ENCODE assay signal across 17 cellular contexts in the genomic region with DNA sequence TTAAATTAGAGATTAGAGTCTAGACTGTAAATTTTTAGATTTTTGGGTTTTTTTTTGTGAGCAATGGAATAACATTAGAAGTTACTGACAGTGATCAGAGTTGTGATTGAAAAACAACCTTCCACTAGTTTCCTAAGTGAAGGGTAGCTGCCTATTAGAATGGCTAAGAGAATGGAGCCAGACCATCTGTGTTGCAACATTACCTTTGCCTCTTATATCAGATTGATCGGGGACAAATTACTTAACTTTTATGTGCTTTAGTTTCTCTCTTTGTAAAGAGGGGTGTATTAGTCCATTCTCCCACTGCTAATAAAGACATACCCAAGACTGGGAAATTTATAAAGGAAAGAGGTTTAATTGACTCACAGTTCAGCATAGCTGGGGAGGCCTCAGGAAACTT. TPM values are rescaled to one million over a fixed set of nuclear protein-coding genes. Genes with fewer than 3 reads are reported as not detected.
DNase-seq lines count a peak whose midpoint lies in the region; ATAC-seq and TF ChIP-seq lines count a peak whose summit lies in the region.
"Had no signal": no experiment of that assay in that cellular context is flagged by ENCODE, and none has a peak within 500 bp of the region (broad histone marks: within the 10 kb centered on the region; RNA-seq: fewer than 3 reads in every experiment).

No MANE protein-coding gene starts in this region.

- no peak for DNase-seq in adipocyte (ENCODE audit: low read depth)
- DNase-seq in left lobe of liver (ENCODE audit: low spot score), result no peak
- no peak for DNase-seq in head of caudate nucleus
- no peak for DNase-seq in superior temporal gyrus (ENCODE audit: extremely low spot score)
- DNase-seq: AML-193; Caco-2; Calu3; CD4-positive, alpha-beta T cell; CD8-positive, alpha-beta T cell; DMS79 treated with DMSO at 0.1 percent for 48 hours had no signal

- intact Hi-C loops in head of caudate nucleus (cut with DNase I), result no loop called here

- H3K9me3 ChIP-seq in adipocyte (ENCODE audit: control insufficient read depth, low read length), result peaks cover 23% of the 10 kb centered on the region
- H3K9me3 ChIP-seq in liver (ENCODE audit: control insufficient read depth in 4 of 4, low read length in 3 of 4), result peaks cover 3 to 13% (median 4%) of the 10 kb centered on the region in 4 donors

- no peak for TF ChIP-seq CTCF in liver (IDR thresholded peaks at IDR 0.05; ENCODE audit: low read depth, low read length, missing input control)

- ATAC-seq in left lobe of liver, result peak; percentile 90
- ATAC-seq in GM18870 (IDR thresholded peaks at IDR 0.05; ENCODE audit: unreplicated experiment), result no peak
- ATAC-seq: A549; CD8-positive, alpha-beta T cell; GM12878 had no signal

- no peaks in the 10 kb centered on the region for H3K36me3 ChIP-seq in adipocyte (ENCODE audit: control insufficient read depth, insufficient read depth, low read length, severe bottlenecking)
- no peaks in the 10 kb centered on the region for H3K36me3 ChIP-seq in liver (ENCODE audit: control insufficient read depth in 4 of 4, insufficient read depth in 3 of 4, low read depth in 1 of 4, low read length in 3 of 4)

- peak overlapping the region; percentile 80 to 92 for H3K27ac ChIP-seq in liver (ENCODE audit: low read depth in 1 of 2, low read length in 2 of 2)
- H3K27ac ChIP-seq: 22Rv1; A549; BLaER1 treated with 17β-estradiol and CSF1 and Interleukin-3, amounts not matched to agents 10 nM and 100 nM; C4-2B had no signal

- H3K9ac ChIP-seq in adipocyte (ENCODE audit: low read length) (peak overlapping the region; percentile 71), liver (ENCODE audit: low read depth in 1 of 2, low read length in 2 of 2) (peak overlapping the region in 1 of 2 donors; percentile 44)
- H3K9ac ChIP-seq: BLaER1 treated with 17β-estradiol and CSF1 and Interleukin-3, amounts not matched to agents 10 nM and 100 nM had no signal

- 48% methylated on average over 1 of the region's 1 CpG for WGBS in liver

- no peaks in the 10 kb centered on the region for H3K27me3 ChIP-seq in adipocyte (replicated peaks; ENCODE audit: control insufficient read depth, insufficient read depth, low read length)
- H3K27me3 ChIP-seq in liver (ENCODE audit: control insufficient read depth in 4 of 4, insufficient read depth in 4 of 4, low read length in 3 of 4), result no peaks in the 10 kb centered on the region
- H3K27me3 ChIP-seq: BLaER1 treated with 17β-estradiol and CSF1 and Interleukin-3, amounts not matched to agents 10 nM and 100 nM had no signal

- H3K4me1 ChIP-seq in adipocyte (ENCODE audit: control insufficient read depth, insufficient read depth, low read length) (peaks cover 3% of the 10 kb centered on the region), liver (ENCODE audit: control insufficient read depth in 4 of 4, insufficient read depth in 4 of 4, low read length in 3 of 4) (peaks cover 0 to 24% (median 15%) of the 10 kb centered on the region in 4 donors)
- H3K4me1 ChIP-seq: A549; BLaER1 treated with 17β-estradiol and CSF1 and Interleukin-3, amounts not matched to agents 10 nM and 100 nM; Caco-2 had no signal

- peak overlapping the region; percentile 53 for H3K4me3 ChIP-seq in adipocyte (ENCODE audit: low read length)
- no peak overlapping the region for H3K4me3 ChIP-seq in liver (ENCODE audit: low read depth in 1 of 3, low read length in 3 of 3)
- H3K4me3 ChIP-seq: A549; BLaER1 treated with 17β-estradiol and CSF1 and Interleukin-3, amounts not matched to agents 10 nM and 100 nM; GM12878 had no signal

- peak; percentile 44 to 51 for TF ChIP-seq RAD21 in liver (IDR thresholded peaks at IDR 0.05)

TF ChIP-seq in liver, 16 proteins besides CTCF, POLR2A, EP300 and RAD21:
- TF ChIP-seq GABPA (IDR thresholded peaks at IDR 0.05 in 1 of 2, conservative IDR thresholded peaks at IDR 0.05 in 1 of 2) (no peak), HNF4G (IDR thresholded peaks at IDR 0.05) (peak; percentile 62), EGR1 (IDR thresholded peaks at IDR 0.05; ENCODE audit: low read depth in 2 of 2) (peak in 1 of 2 donors; percentile 47), RXRA (IDR thresholded peaks at IDR 0.05) (peak; percentile 65 to 78), SP1 (IDR thresholded peaks at IDR 0.05) (peak; percentile 82), FOXA2 (IDR thresholded peaks at IDR 0.05) (no peak), NR2F2 (IDR thresholded peaks at IDR 0.05) (no peak), FOXA1 (IDR thresholded peaks at IDR 0.05) (no peak), MAX (IDR thresholded peaks at IDR 0.05) (peak; percentile 64), ATF3 (IDR thresholded peaks at IDR 0.05) (no peak), JUND (IDR thresholded peaks at IDR 0.05) (peak; percentile 44 to 71), TAF1 (conservative IDR thresholded peaks at IDR 0.05) (no peak), YY1 (IDR thresholded peaks at IDR 0.05) (peak; percentile 78), HNF4A (conservative IDR thresholded peaks at IDR 0.05) (peak; percentile 94 to 97)
- TF ChIP-seq, protein P1, sequence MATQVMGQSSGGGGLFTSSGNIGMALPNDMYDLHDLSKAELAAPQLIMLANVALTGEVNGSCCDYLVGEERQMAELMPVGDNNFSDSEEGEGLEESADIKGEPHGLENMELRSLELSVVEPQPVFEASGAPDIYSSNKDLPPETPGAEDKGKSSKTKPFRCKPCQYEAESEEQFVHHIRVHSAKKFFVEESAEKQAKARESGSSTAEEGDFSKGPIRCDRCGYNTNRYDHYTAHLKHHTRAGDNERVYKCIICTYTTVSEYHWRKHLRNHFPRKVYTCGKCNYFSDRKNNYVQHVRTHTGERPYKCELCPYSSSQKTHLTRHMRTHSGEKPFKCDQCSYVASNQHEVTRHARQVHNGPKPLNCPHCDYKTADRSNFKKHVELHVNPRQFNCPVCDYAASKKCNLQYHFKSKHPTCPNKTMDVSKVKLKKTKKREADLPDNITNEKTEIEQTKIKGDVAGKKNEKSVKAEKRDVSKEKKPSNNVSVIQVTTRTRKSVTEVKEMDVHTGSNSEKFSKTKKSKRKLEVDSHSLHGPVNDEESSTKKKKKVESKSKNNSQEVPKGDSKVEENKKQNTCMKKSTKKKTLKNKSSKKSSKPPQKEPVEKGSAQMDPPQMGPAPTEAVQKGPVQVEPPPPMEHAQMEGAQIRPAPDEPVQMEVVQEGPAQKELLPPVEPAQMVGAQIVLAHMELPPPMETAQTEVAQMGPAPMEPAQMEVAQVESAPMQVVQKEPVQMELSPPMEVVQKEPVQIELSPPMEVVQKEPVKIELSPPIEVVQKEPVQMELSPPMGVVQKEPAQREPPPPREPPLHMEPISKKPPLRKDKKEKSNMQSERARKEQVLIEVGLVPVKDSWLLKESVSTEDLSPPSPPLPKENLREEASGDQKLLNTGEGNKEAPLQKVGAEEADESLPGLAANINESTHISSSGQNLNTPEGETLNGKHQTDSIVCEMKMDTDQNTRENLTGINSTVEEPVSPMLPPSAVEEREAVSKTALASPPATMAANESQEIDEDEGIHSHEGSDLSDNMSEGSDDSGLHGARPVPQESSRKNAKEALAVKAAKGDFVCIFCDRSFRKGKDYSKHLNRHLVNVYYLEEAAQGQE (IDR thresholded peaks at IDR 0.05), result peak; percentile 33
- TF ChIP-seq, protein P2, sequence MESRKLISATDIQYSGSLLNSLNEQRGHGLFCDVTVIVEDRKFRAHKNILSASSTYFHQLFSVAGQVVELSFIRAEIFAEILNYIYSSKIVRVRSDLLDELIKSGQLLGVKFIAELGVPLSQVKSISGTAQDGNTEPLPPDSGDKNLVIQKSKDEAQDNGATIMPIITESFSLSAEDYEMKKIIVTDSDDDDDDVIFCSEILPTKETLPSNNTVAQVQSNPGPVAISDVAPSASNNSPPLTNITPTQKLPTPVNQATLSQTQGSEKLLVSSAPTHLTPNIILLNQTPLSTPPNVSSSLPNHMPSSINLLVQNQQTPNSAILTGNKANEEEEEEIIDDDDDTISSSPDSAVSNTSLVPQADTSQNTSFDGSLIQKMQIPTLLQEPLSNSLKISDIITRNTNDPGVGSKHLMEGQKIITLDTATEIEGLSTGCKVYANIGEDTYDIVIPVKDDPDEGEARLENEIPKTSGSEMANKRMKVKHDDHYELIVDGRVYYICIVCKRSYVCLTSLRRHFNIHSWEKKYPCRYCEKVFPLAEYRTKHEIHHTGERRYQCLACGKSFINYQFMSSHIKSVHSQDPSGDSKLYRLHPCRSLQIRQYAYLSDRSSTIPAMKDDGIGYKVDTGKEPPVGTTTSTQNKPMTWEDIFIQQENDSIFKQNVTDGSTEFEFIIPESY (IDR thresholded peaks at IDR 0.05), result peak; percentile 58

RNA-seq across cellular contexts. Expression of gene PI4K2B, which starts 12.5 kb away (rescaled TPM):
- total RNA-seq in left lobe of liver (23.0 TPM), liver (10 to 100 TPM; 20.6 to 34.7 TPM)
- 10 to 100 TPM; 12.3 to 18.2 TPM for polyA plus RNA-seq in liver
